In genomic region chr19:41223431-41224234, GRCh38 we compare ENCODE assay signal across 9 cellular contexts. TPM values are rescaled to one million over a fixed set of nuclear protein-coding genes. Genes with fewer than 3 reads are reported as not detected.
DNase-seq lines count a peak whose midpoint lies in the region; TF ChIP-seq lines count a peak whose summit lies in the region.
"Had no signal": no experiment of that assay in that cellular context is flagged by ENCODE, and none has a peak within 500 bp of the region (broad histone marks: within the 10 kb centered on the region; RNA-seq: fewer than 3 reads in every experiment).

No MANE protein-coding gene starts in this region.

- H3K4me1 Mint-ChIP-seq in activated T-helper 2 cell treated with anti-CD3 and anti-CD28 coated beads, Interferon-gamma antibody, Interleukin-2, Interleukin-4, amounts not matched to agents 10 μg/mL and 5 μg/mL and 100 μg/mL, durations not matched to agents 14 hours and 24 hours and 36 hours (ENCODE audit: low read depth), result peaks cover 24% of the 10 kb centered on the region

- no peak for TF ChIP-seq EP300 in suprapubic skin (IDR thresholded peaks at IDR 0.05)

- DNase-seq in HPDE6-E6E7 (ENCODE audit: extremely low spot score), result peak; percentile 75
- DNase-seq in activated T-helper 2 cell treated with anti-CD3 and anti-CD28 coated beads, Interferon-gamma antibody, Interleukin-2, Interleukin-4, amounts not matched to agents 10 μg/mL and 5 μg/mL and 100 μg/mL, durations not matched to agents 14 hours and 24 hours and 36 hours (ENCODE audit: low spot score), result no peak
- DNase-seq in suprapubic skin (ENCODE audit: low spot score in 2 of 2), result no peak
- DNase-seq in OCI-M2 (lab: John Stamatoyannopoulos, UW; ENCODE audit: unreplicated experiment), result no peak
- DNase-seq in NCI-H2171 (lab: John Stamatoyannopoulos, UW), result no peak
- DNase-seq in HUDEP-2 (lab: John Stamatoyannopoulos, UW; ENCODE audit: unreplicated experiment in 76 of 76), result no peak
- DNase-seq: activated CD8-positive, alpha-beta memory T cell treated with anti-CD3 and anti-CD28 coated beads for 24 hours; NCI-H1092 had no signal

- TF ChIP-seq POLR2A in suprapubic skin (IDR thresholded peaks at IDR 0.05), result no peak

- H3K4me3 ChIP-seq in iPS-20b (ENCODE audit: low read length) (no peak overlapping the region), suprapubic skin (no peak overlapping the region)

- H3K27me3 Mint-ChIP-seq in activated T-helper 2 cell treated with anti-CD3 and anti-CD28 coated beads, Interferon-gamma antibody, Interleukin-2, Interleukin-4, amounts not matched to agents 10 μg/mL and 5 μg/mL and 100 μg/mL, durations not matched to agents 14 hours and 24 hours and 36 hours (ENCODE audit: low read depth), result peaks cover 31% of the 10 kb centered on the region

- no peaks in the 10 kb centered on the region for H3K36me3 Mint-ChIP-seq in activated T-helper 2 cell treated with anti-CD3 and anti-CD28 coated beads, Interferon-gamma antibody, Interleukin-2, Interleukin-4, amounts not matched to agents 10 μg/mL and 5 μg/mL and 100 μg/mL, durations not matched to agents 14 hours and 24 hours and 36 hours (ENCODE audit: low read depth)

- no peak for TF ChIP-seq CTCF in suprapubic skin (IDR thresholded peaks at IDR 0.05)

- H3K27ac Mint-ChIP-seq in activated T-helper 2 cell treated with anti-CD3 and anti-CD28 coated beads, Interferon-gamma antibody, Interleukin-2, Interleukin-4, amounts not matched to agents 10 μg/mL and 5 μg/mL and 100 μg/mL, durations not matched to agents 14 hours and 24 hours and 36 hours, result peak overlapping the region; percentile 47

- H3K27me3 ChIP-seq in iPS-20b (ENCODE audit: insufficient read depth, low read length) (no peaks in the 10 kb centered on the region), suprapubic skin (no peaks in the 10 kb centered on the region)

- H3K9me3 Mint-ChIP-seq in activated T-helper 2 cell treated with anti-CD3 and anti-CD28 coated beads, Interferon-gamma antibody, Interleukin-2, Interleukin-4, amounts not matched to agents 10 μg/mL and 5 μg/mL and 100 μg/mL, durations not matched to agents 14 hours and 24 hours and 36 hours, result no peaks in the 10 kb centered on the region

- peak overlapping the region; percentile 17; the same call in 1 of the 2 replicates for H3K9ac ChIP-seq in iPS-20b (ENCODE audit: low read depth, low read length)

- H3K36me3 ChIP-seq in iPS-20b (ENCODE audit: insufficient read depth, low read depth, low read length) (peaks cover 15% of the 10 kb centered on the region), suprapubic skin (peaks cover 13% of the 10 kb centered on the region)

- intact Hi-C loops in activated T-helper 2 cell treated with anti-CD3 and anti-CD28 coated beads, Interferon-gamma antibody, Interleukin-2, Interleukin-4, amounts not matched to agents 10 μg/mL and 5 μg/mL and 100 μg/mL, durations not matched to agents 14 hours and 24 hours and 36 hours (cut with micrococcal nuclease), result no loop called here

- peaks cover 23% of the 10 kb centered on the region for H3K4me1 ChIP-seq in iPS-20b (ENCODE audit: insufficient read depth, low read length)
- peaks cover 71% of the 10 kb centered on the region for H3K4me1 ChIP-seq in suprapubic skin

- H3K27ac ChIP-seq in iPS-20b (ENCODE audit: low read length) (no peak overlapping the region), suprapubic skin (peak overlapping the region; percentile 83)

- WGBS in suprapubic skin, result 51% methylated on average over 7 of the region's 8 CpGs

- H3K4me3 Mint-ChIP-seq in activated T-helper 2 cell treated with anti-CD3 and anti-CD28 coated beads, Interferon-gamma antibody, Interleukin-2, Interleukin-4, amounts not matched to agents 10 μg/mL and 5 μg/mL and 100 μg/mL, durations not matched to agents 14 hours and 24 hours and 36 hours (ENCODE audit: low read depth), result no peak overlapping the region

- H3K9me3 ChIP-seq in iPS-20b (ENCODE audit: insufficient read depth, low read depth, low read length) (no peaks in the 10 kb centered on the region), suprapubic skin (no peaks in the 10 kb centered on the region)

RNA-seq across cellular contexts. Expression of gene AXL, which starts 4.6 kb away (rescaled TPM):
- total RNA-seq in activated T-helper 2 cell treated with anti-CD3 and anti-CD28 coated beads, Interferon-gamma antibody, Interleukin-2, Interleukin-4, amounts not matched to agents 10 μg/mL and 5 μg/mL and 100 μg/mL, durations not matched to agents 14 hours and 24 hours and 36 hours, result 0.21 and 0.50 TPM in 2 replicates
- total RNA-seq in suprapubic skin, result 10 to 100 TPM; 18.2 to 35.8 (median 28.3) TPM

RNA-seq across cellular contexts. Expression of gene CYP2S1, which starts 30.6 kb away (rescaled TPM):
- 0.34 and 1.2 TPM in 2 replicates for total RNA-seq in activated T-helper 2 cell treated with anti-CD3 and anti-CD28 coated beads, Interferon-gamma antibody, Interleukin-2, Interleukin-4, amounts not matched to agents 10 μg/mL and 5 μg/mL and 100 μg/mL, durations not matched to agents 14 hours and 24 hours and 36 hours
- 1 to 10 TPM; 1.8 to 6.5 (median 2.5) TPM for total RNA-seq in suprapubic skin

RNA-seq across cellular contexts. Expression of gene HNRNPUL1, which starts 40.5 kb away (rescaled TPM):
- 283 and 294 TPM in 2 replicates for total RNA-seq in activated T-helper 2 cell treated with anti-CD3 and anti-CD28 coated beads, Interferon-gamma antibody, Interleukin-2, Interleukin-4, amounts not matched to agents 10 μg/mL and 5 μg/mL and 100 μg/mL, durations not matched to agents 14 hours and 24 hours and 36 hours
- 100 to 1,000 TPM; 140 to 213 (median 188) TPM for total RNA-seq in suprapubic skin

Comparison
In these comparisons a context has a peak if more than half of its experiments do, and no peak if none do; other contexts are left out.
1. RNA of gene AXL, which starts 4.6 kb away (total RNA-seq): 18.2 to 35.8 TPM in suprapubic skin; 0.21 to 0.50 TPM in activated T-helper 2 cell treated with anti-CD3 and anti-CD28 coated beads, Interferon-gamma antibody, Interleukin-2, Interleukin-4, amounts not matched to agents 10 μg/mL and 5 μg/mL and 100 μg/mL, durations not matched to agents 14 hours and 24 hours and 36 hours; every median in the first group is over 10 times any median in the second.